In genomic region chr20:40838516-40838915, GRCh38 we compare ENCODE assay signal across 33 cellular contexts.
"Had no signal": no experiment of that assay in that cellular context is flagged by ENCODE, and none has a peak within 500 bp of the region (broad histone marks: within the 10 kb centered on the region; RNA-seq: fewer than 3 reads in every experiment).

No MANE protein-coding gene starts in this region.

- H3K4me3 ChIP-seq: MG63 had no signal

- H3K36me3 ChIP-seq: MG63 had no signal

- H3K9me3 ChIP-seq: MG63 had no signal

- DNase-seq: Karpas-422, Kasumi-1, MG63, MM.1S, MV-4-11, NCI-H1048, NCI-H1092, NCI-H1092 treated with DMSO at 0.1 percent for 48 hours, NCI-H1105, NCI-H1105 treated with DMSO at 0.1 percent for 48 hours, NCI-H1417, NCI-H1417 treated with DMSO at 0.1 percent for 48 hours, NCI-H1436, NCI-H1436 treated with DMSO at 0.1 percent for 48 hours, NCI-H146, NCI-H1694, NCI-H1694 treated with DMSO at 0.1 percent for 48 hours, NCI-H187, NCI-H187 treated with DMSO at 0.1 percent for 48 hours, NCI-H1930, NCI-H2029, NCI-H2029 treated with DMSO at 0.1 percent for 48 hours, NCI-H2081, NCI-H2081 treated with DMSO at 0.1 percent for 48 hours, NCI-H2107, NCI-H2171, NCI-H2171 treated with DMSO at 0.1 percent for 48 hours, NCI-H2227 treated with DMSO at 0.1 percent for 48 hours, NCI-H226, NCI-H345, NCI-H446, NCI-H446 treated with DMSO at 0.1 percent for 48 hours, NCI-H510A had no signal
